ENCODE assay signal across 12 cellular contexts in genomic region chr12:91380651-91381050, GRCh38.
DNase-seq lines count a peak whose midpoint lies in the region; ATAC-seq and TF ChIP-seq lines count a peak whose summit lies in the region.
"Had no signal": no experiment of that assay in that cellular context is flagged by ENCODE, and none has a peak within 500 bp of the region (broad histone marks: within the 10 kb centered on the region; RNA-seq: fewer than 3 reads in every experiment).

No MANE protein-coding gene starts in this region.

- no peaks in the 10 kb centered on the region for H3K36me3 ChIP-seq in A673 (ENCODE audit: insufficient read depth, low read length, poor library complexity, severe bottlenecking)
- no peaks in the 10 kb centered on the region for H3K36me3 ChIP-seq in osteoblast (ENCODE audit: insufficient read depth, low read length)

- no peaks in the 10 kb centered on the region for H3K79me2 ChIP-seq in osteoblast (ENCODE audit: insufficient read depth, low read length)

- POLR2A ChIA-PET in A673 (lab: Charles Lee; ENCODE audit: low non-redundant PET) = no interaction called here

- DNase-seq in A673 (ENCODE audit: low spot score) (peak; percentile 51), NCI-H748 (lab: John Stamatoyannopoulos, UW; ENCODE audit: unreplicated experiment) (peak; percentile 91), fibroblast of gingiva (ENCODE audit: low read depth) (peak; percentile 26), osteoblast (ENCODE audit: insufficient read length, low spot score, missing footprints) (no peak), AG08396 (ENCODE audit: low spot score) (no peak), HuH-7 (ENCODE audit: low spot score) (no peak), kidney glomerular epithelial cell (lab: John Stamatoyannopoulos, UW) (no peak)
- DNase-seq: activated T-cell treated with anti-CD3 and anti-CD28 coated beads, Interleukin-2, amount 50 U/mL, for 72 hours; Kasumi-1; T-helper 17 cell had no signal

- peak overlapping the region; percentile 37 for H3K4me3 ChIP-seq in A673 (ENCODE audit: low read depth, low read length, poor library complexity, severe bottlenecking)
- peak overlapping the region; percentile 72 for H3K4me3 ChIP-seq in osteoblast (ENCODE audit: insufficient read depth, low read length)

- no peak for TF ChIP-seq CTCF in A673 (conservative IDR thresholded peaks at IDR 0.05; ENCODE audit: low read depth, low read length)
- no peak for TF ChIP-seq CTCF in osteoblast (IDR thresholded peaks at IDR 0.05; ENCODE audit: extremely low read depth, low read depth, low read length)

- peak overlapping the region; percentile 93 for H3K4me2 ChIP-seq in osteoblast (ENCODE audit: insufficient read depth, low read length)

- no peaks in the 10 kb centered on the region for H3K9me3 ChIP-seq in A673 (ENCODE audit: low read depth, low read length, poor library complexity, severe bottlenecking)
- no peaks in the 10 kb centered on the region for H3K9me3 ChIP-seq in osteoblast (ENCODE audit: low read depth, low read length)

- intact Hi-C loops in A673 (cut with micrococcal nuclease; ENCODE audit: unreplicated experiment) = loop anchor here (1.0 to 10.0 kb wide), 4 partner anchors 197 to 1270 kb away; no protein-coding TSS in a partner anchor

- H3K27me3 ChIP-seq in A673 (replicated peaks; ENCODE audit: insufficient read depth, low read depth, low read length, poor library complexity) = peaks cover 4% of the 10 kb centered on the region
- H3K27me3 ChIP-seq in osteoblast (ENCODE audit: insufficient read depth, low read length) = no peaks in the 10 kb centered on the region

- peaks cover 19% of the 10 kb centered on the region for H3K4me1 ChIP-seq in A673 (ENCODE audit: insufficient read depth, low read length, poor library complexity, severe bottlenecking)
- H3K4me1 ChIP-seq in osteoblast (ENCODE audit: insufficient read depth, low read length) = peaks cover 5% of the 10 kb centered on the region

- H4K20me1 ChIP-seq in osteoblast (ENCODE audit: insufficient read depth, low read length) = no peaks in the 10 kb centered on the region

- CTCF ChIA-PET in A673 (lab: Charles Lee) = no interaction called here

- H3K27ac ChIP-seq in A673 (ENCODE audit: low read depth, low read length, poor library complexity, severe bottlenecking) (no peak overlapping the region), osteoblast (ENCODE audit: low read depth, low read length) (no peak overlapping the region)
- H3K27ac ChIP-seq: RWPE1 had no signal

- no TSS peak for BruUV-seq in A673 (replicated peaks; lab: Mats Ljungman, UMichigan)

- peak overlapping the region; percentile 83 for H2AFZ ChIP-seq in osteoblast (ENCODE audit: low read length)

- no peak for ATAC-seq in GM19397 (IDR thresholded peaks at IDR 0.05; ENCODE audit: unreplicated experiment)
- ATAC-seq: T-helper 17 cell had no signal

Comparison
In these comparisons a context has a peak if more than half of its experiments do, and no peak if none do; other contexts are left out.
1. DNase-seq: peak in A673 (single experiment), NCI-H748 (single experiment) and fibroblast of gingiva (single experiment); none in osteoblast (single experiment), AG08396 (single experiment), HuH-7 (single experiment) and kidney glomerular epithelial cell (single experiment).